25 cellular contexts compared by ENCODE assay signal in the genomic region with DNA sequence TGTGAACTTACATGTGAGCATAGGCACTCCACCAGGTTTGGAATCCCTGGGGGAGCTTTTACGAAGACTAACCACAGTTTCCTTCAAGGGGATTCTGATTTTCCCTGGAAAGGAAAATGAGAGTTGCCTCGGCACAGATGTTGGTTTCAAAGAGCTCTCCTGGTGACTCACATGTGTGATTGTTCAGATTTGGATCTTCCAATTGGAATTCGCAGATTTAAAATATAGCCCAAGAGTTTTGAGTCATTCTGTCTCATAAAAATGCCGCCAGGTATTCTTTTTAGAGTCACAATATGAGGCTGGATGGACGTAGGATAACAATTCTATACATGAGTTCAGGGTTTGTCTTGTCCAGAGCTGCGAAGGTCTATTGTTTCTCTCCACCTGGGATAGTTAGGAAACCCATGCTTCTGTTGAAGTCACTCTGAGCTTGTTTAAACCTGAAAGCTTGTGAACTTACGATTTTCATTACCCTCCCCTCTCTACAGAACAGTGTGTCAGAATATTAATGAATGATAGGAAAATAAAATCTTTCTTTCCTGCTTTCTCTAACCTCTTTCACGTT.
DNase-seq lines count a peak whose midpoint lies in the region; ATAC-seq, FAIRE-seq and TF ChIP-seq lines count a peak whose summit lies in the region.
"Had no signal": no experiment of that assay in that cellular context is flagged by ENCODE, and none has a peak within 500 bp of the region (broad histone marks: within the 10 kb centered on the region; RNA-seq: fewer than 3 reads in every experiment).

No MANE protein-coding gene starts in this region.

- H3K27ac Mint-ChIP-seq in HFFc6 (peak overlapping the region; percentile 38; the same call in 1 of the 2 replicates), astrocyte (ENCODE audit: unreplicated experiment) (peak overlapping the region; percentile 53)
- H3K27ac Mint-ChIP-seq: activated naive CD4-positive, alpha-beta T cell treated with anti-CD3 and anti-CD28 coated beads, Interleukin-2, amount 10 ng/mL, durations not matched to agents 7 days and 5 days; activated T-cell treated with anti-CD3 and anti-CD28 coated beads, Interleukin-2, amount 50 U/mL, for 72 hours had no signal

- TF ChIP-seq POLR2A in GM12892 (IDR thresholded peaks at IDR 0.05; ENCODE audit: low read depth, low read length), result no peak

- H3K4me3 ChIP-seq in astrocyte (ENCODE audit: insufficient read depth, low read depth, low read length), result no peak overlapping the region
- H3K4me3 ChIP-seq: esophagus muscularis mucosa, tibial nerve had no signal

- H3K4me1 Mint-ChIP-seq in HFFc6 (ENCODE audit: low read depth) (peaks cover 37% of the 10 kb centered on the region), astrocyte (ENCODE audit: low read depth, unreplicated experiment) (peaks cover 46% of the 10 kb centered on the region)
- H3K4me1 Mint-ChIP-seq: activated naive CD4-positive, alpha-beta T cell treated with anti-CD3 and anti-CD28 coated beads, Interleukin-2, amount 10 ng/mL, durations not matched to agents 7 days and 5 days; stimulated activated naive CD8-positive, alpha-beta T cell treated with anti-CD3 and anti-CD28 coated beads, Interleukin-15, amount 100 ng/mL, for 72 hours had no signal

- H3K27ac ChIP-seq in astrocyte (ENCODE audit: low read depth, low read length), result peak overlapping the region; percentile 59
- H3K27ac ChIP-seq: esophagus muscularis mucosa, neutrophil, tibial nerve had no signal

- peaks cover 31% of the 10 kb centered on the region for H3K36me3 ChIP-seq in astrocyte (ENCODE audit: insufficient read depth, low read length)
- H3K36me3 ChIP-seq: neutrophil, tibial nerve had no signal

- DNase-seq in AG20443 (ENCODE audit: low spot score), result peak; percentile 26
- peak; percentile 29 for DNase-seq in HFFc6
- peak; percentile 79 for DNase-seq in astrocyte (ENCODE audit: low read depth)
- peak; percentile 46 for DNase-seq in iris pigment epithelial cell (ENCODE audit: low read depth)
- no peak for DNase-seq in GM12892 (ENCODE audit: insufficient read length)
- no peak for DNase-seq in NCI-H1092 treated with DMSO at 0.1 percent for 48 hours (lab: John Stamatoyannopoulos, UW)
- DNase-seq in SW 1271 (lab: John Stamatoyannopoulos, UW), result no peak
- DNase-seq: activated CD4-positive, alpha-beta T cell treated with anti-CD3 and anti-CD28 coated beads for 4 hours; activated naive CD4-positive, alpha-beta T cell treated with anti-CD3 and anti-CD28 coated beads, Interleukin-2, amount 10 ng/mL, durations not matched to agents 7 days and 5 days; activated T-cell treated with anti-CD3 and anti-CD28 coated beads, Interleukin-2, amount 50 U/mL, for 72 hours; Caco-2; cerebellar nuclear complex; DND-41; effector CD8-positive, alpha-beta T cell; NCI-H1048; NCI-H2029; NCI-H345; NCI-H82; SIG-M5; stimulated activated naive CD8-positive, alpha-beta T cell treated with anti-CD3 and anti-CD28 coated beads, Interleukin-15, amount 100 ng/mL, for 72 hours had no signal

- H3K36me3 Mint-ChIP-seq in HFFc6 (ENCODE audit: low read depth) (no peaks in the 10 kb centered on the region; the same call in 1 of the 2 replicates), astrocyte (ENCODE audit: low read depth, unreplicated experiment) (peaks cover 60% of the 10 kb centered on the region)
- H3K36me3 Mint-ChIP-seq: activated naive CD4-positive, alpha-beta T cell treated with anti-CD3 and anti-CD28 coated beads, Interleukin-2, amount 10 ng/mL, durations not matched to agents 7 days and 5 days had no signal

- H3K4me2 ChIP-seq in astrocyte (ENCODE audit: low read length), result peak overlapping the region; percentile 44

- no peak for TF ChIP-seq CTCF in HFFc6 (IDR thresholded peaks at IDR 0.05)
- TF ChIP-seq CTCF in astrocyte (IDR thresholded peaks at IDR 0.05; ENCODE audit: insufficient read depth, low read depth, low read length), result no peak

- H3K9me3 Mint-ChIP-seq in HFFc6, result no peaks in the 10 kb centered on the region
- no peaks in the 10 kb centered on the region for H3K9me3 Mint-ChIP-seq in astrocyte (ENCODE audit: unreplicated experiment)
- H3K9me3 Mint-ChIP-seq: activated naive CD4-positive, alpha-beta T cell treated with anti-CD3 and anti-CD28 coated beads, Interleukin-2, amount 10 ng/mL, durations not matched to agents 7 days and 5 days; activated T-cell treated with anti-CD3 and anti-CD28 coated beads, Interleukin-2, amount 50 U/mL, for 72 hours; stimulated activated naive CD8-positive, alpha-beta T cell treated with anti-CD3 and anti-CD28 coated beads, Interleukin-15, amount 100 ng/mL, for 72 hours had no signal

- H2AFZ ChIP-seq in astrocyte (ENCODE audit: low read depth, low read length), result no peak overlapping the region

- H3K4me1 ChIP-seq in astrocyte (ENCODE audit: insufficient read depth, low read length), result peaks cover 22% of the 10 kb centered on the region
- H3K4me1 ChIP-seq: Caco-2, esophagus muscularis mucosa, tibial nerve had no signal

- peaks cover 24% of the 10 kb centered on the region for H4K20me1 ChIP-seq in astrocyte (ENCODE audit: insufficient read depth, low read length)

- no peak for ATAC-seq in GM21723 (IDR thresholded peaks at IDR 0.05; ENCODE audit: unreplicated experiment)
- ATAC-seq: activated T-cell treated with anti-CD3 and anti-CD28 coated beads, Interleukin-2, amount 50 U/mL, for 72 hours; stimulated activated naive CD8-positive, alpha-beta T cell treated with anti-CD3 and anti-CD28 coated beads, Interleukin-15, amount 100 ng/mL, for 72 hours had no signal

- no peaks in the 10 kb centered on the region for H3K9me3 ChIP-seq in astrocyte (ENCODE audit: insufficient read depth, low read depth, low read length)
- H3K9me3 ChIP-seq: Caco-2, esophagus muscularis mucosa, neutrophil, tibial nerve had no signal

- H3K27me3 Mint-ChIP-seq in HFFc6 (ENCODE audit: insufficient read depth), result no peaks in the 10 kb centered on the region; the same call in 1 of the 2 replicates
- H3K27me3 Mint-ChIP-seq in astrocyte (ENCODE audit: low read depth, unreplicated experiment), result no peaks in the 10 kb centered on the region

- FAIRE-seq in astrocyte (lab: Jason Lieb, UNC) (peak; percentile 34), GM12892 (lab: Jason Lieb, UNC) (no peak)
- FAIRE-seq: H54 had no signal

- peak overlapping the region; percentile 11 for H3K9ac ChIP-seq in astrocyte (ENCODE audit: low read length)

- H3K4me3 Mint-ChIP-seq in HFFc6 (peak overlapping the region; percentile 25; the same call in 1 of the 2 replicates), astrocyte (ENCODE audit: unreplicated experiment) (no peak overlapping the region)
- H3K4me3 Mint-ChIP-seq: activated naive CD4-positive, alpha-beta T cell treated with anti-CD3 and anti-CD28 coated beads, Interleukin-2, amount 10 ng/mL, durations not matched to agents 7 days and 5 days; activated T-cell treated with anti-CD3 and anti-CD28 coated beads, Interleukin-2, amount 50 U/mL, for 72 hours; stimulated activated naive CD8-positive, alpha-beta T cell treated with anti-CD3 and anti-CD28 coated beads, Interleukin-15, amount 100 ng/mL, for 72 hours had no signal

- H3K27me3 ChIP-seq in astrocyte (ENCODE audit: insufficient read depth, low read length), result no peaks in the 10 kb centered on the region
- H3K27me3 ChIP-seq: esophagus muscularis mucosa, neutrophil, tibial nerve had no signal

- H3K79me2 ChIP-seq in astrocyte (ENCODE audit: insufficient read depth, low read length), result peaks cover 86% of the 10 kb centered on the region

Comparison
In these comparisons a context has a peak if more than half of its experiments do, and no peak if none do; other contexts are left out.
1. DNase-seq: peak in AG20443 (single experiment), HFFc6 (single experiment), astrocyte (single experiment) and iris pigment epithelial cell (single experiment); none in GM12892 (single experiment), NCI-H1092 treated with DMSO at 0.1 percent for 48 hours (single experiment) and SW 1271 (0 of 2).